In genomic region chr11:92342034-92342433, GRCh38 we compare ENCODE assay signal across 27 cellular contexts.
DNase-seq lines count a peak whose midpoint lies in the region; ATAC-seq, FAIRE-seq and TF ChIP-seq lines count a peak whose summit lies in the region.
"Had no signal": no experiment of that assay in that cellular context is flagged by ENCODE, and none has a peak within 500 bp of the region (broad histone marks: within the 10 kb centered on the region; RNA-seq: fewer than 3 reads in every experiment).

No MANE protein-coding gene starts in this region.

- no peak overlapping the region for H2AFZ ChIP-seq in HepG2 (ENCODE audit: low read length)

- CTCF ChIA-PET in HepG2 (lab: Yijun Ruan, JAX; ENCODE audit: low intra/inter-chr PET ratio, low total read pairs) = no interaction called here
- CTCF ChIA-PET in WTC11 (lab: Charles Lee) = interaction anchor here (1.6 to 2.5 kb wide), 2 partner anchors 11 to 59 kb away, joined by 7 to 43 read pairs; no protein-coding TSS in a partner anchor
- CTCF ChIA-PET in activated CD4-positive, alpha-beta memory T cell treated with anti-CD3 and anti-CD28 coated beads, Interleukin-2, amount 10 ng/mL, durations not matched to agents 7 days and 5 days (lab: Charles Lee) = no interaction called here

- DNase-seq in HepG2 (ENCODE audit: low spot score) (no peak), right lobe of liver (no peak), WTC11 (ENCODE audit: low spot score) (no peak), H7 (no peak), NCI-H82 treated with DMSO at 0.1 percent for 48 hours (lab: John Stamatoyannopoulos, UW; ENCODE audit: unreplicated experiment) (no peak)
- DNase-seq in activated CD4-positive, alpha-beta memory T cell treated with anti-CD3 and anti-CD28 coated beads, Interleukin-2, amount 10 ng/mL, durations not matched to agents 7 days and 5 days = no peak
- DNase-seq: ACHN; BE2C; C1 segment of cervical spinal cord; CD4-positive, alpha-beta memory T cell; CD4-positive, CD25-positive, alpha-beta regulatory T cell; CD8-positive, alpha-beta memory T cell; COR-L47; DMS 273 treated with DMSO at 0.1 percent for 48 hours; DMS153; DMS53; DMS79; DND-41; EL; GDM1 had no signal

- H3K36me3 ChIP-seq in HepG2 (replicated peaks in 1 of 2; ENCODE audit: control insufficient read depth in 1 of 2, insufficient read depth in 2 of 2, low read length in 2 of 2) = no peaks in the 10 kb centered on the region
- no peaks in the 10 kb centered on the region for H3K36me3 ChIP-seq in right lobe of liver
- no peaks in the 10 kb centered on the region for H3K36me3 ChIP-seq in H7 (replicated peaks; ENCODE audit: control insufficient read depth, insufficient read depth, low read length)
- H3K36me3 ChIP-seq: BE2C, BLaER1 had no signal

- H3K27me3 ChIP-seq in HepG2 (ENCODE audit: control insufficient read depth in 1 of 2, insufficient read depth in 2 of 2, low read length in 2 of 2) (no peaks in the 10 kb centered on the region), right lobe of liver (no peaks in the 10 kb centered on the region), H7 (ENCODE audit: control insufficient read depth, insufficient read depth, low read length) (no peaks in the 10 kb centered on the region)
- H3K27me3 ChIP-seq: BE2C, BLaER1 had no signal

- FAIRE-seq in HepG2 (lab: Jason Lieb, UNC) = no peak
- FAIRE-seq: GM12878, GM12892, GM18507 had no signal

- intact Hi-C loops in HepG2 (cut with micrococcal nuclease; ENCODE audit: unreplicated experiment) (no loop called here), right lobe of liver (cut with DNase I) (no loop called here)

- H3K36me3 Mint-ChIP-seq in WTC11 (no peaks in the 10 kb centered on the region), brain (no peaks in the 10 kb centered on the region)
- H3K36me3 Mint-ChIP-seq in activated CD4-positive, alpha-beta memory T cell treated with anti-CD3 and anti-CD28 coated beads, Interleukin-2, amount 10 ng/mL, durations not matched to agents 7 days and 5 days (ENCODE audit: low read depth) = no peaks in the 10 kb centered on the region
- H3K36me3 Mint-ChIP-seq: CD14-positive monocyte; CD4-positive, alpha-beta memory T cell; CD4-positive, CD25-positive, alpha-beta regulatory T cell; CD8-positive, alpha-beta memory T cell had no signal

- H3K4me3 Mint-ChIP-seq in WTC11 = no peak overlapping the region
- H3K4me3 Mint-ChIP-seq in brain = peak overlapping the region in 1 of 5 experiments; percentile 42
- H3K4me3 Mint-ChIP-seq in activated CD4-positive, alpha-beta memory T cell treated with anti-CD3 and anti-CD28 coated beads, Interleukin-2, amount 10 ng/mL, durations not matched to agents 7 days and 5 days = no peak overlapping the region
- H3K4me3 Mint-ChIP-seq: CD14-positive monocyte; CD4-positive, alpha-beta memory T cell; CD4-positive, CD25-positive, alpha-beta regulatory T cell; CD8-positive, alpha-beta memory T cell had no signal

- H3K27me3 Mint-ChIP-seq in WTC11 (ENCODE audit: low read depth) (no peaks in the 10 kb centered on the region), brain (peaks cover 2% of the 10 kb centered on the region)
- H3K27me3 Mint-ChIP-seq in activated CD4-positive, alpha-beta memory T cell treated with anti-CD3 and anti-CD28 coated beads, Interleukin-2, amount 10 ng/mL, durations not matched to agents 7 days and 5 days = no peaks in the 10 kb centered on the region
- H3K27me3 Mint-ChIP-seq: CD4-positive, alpha-beta memory T cell; CD4-positive, CD25-positive, alpha-beta regulatory T cell; CD8-positive, alpha-beta memory T cell had no signal

- no peak for TF ChIP-seq EP300 in HepG2 (IDR thresholded peaks at IDR 0.05; ENCODE audit: low read depth in 2 of 2, low read length in 2 of 2)
- TF ChIP-seq EP300 in HepG2 (CRISPR knock-in tag; IDR thresholded peaks at IDR 0.05; ENCODE audit: borderline replicate concordance) = no peak

- 26% methylated on average over 8 of the region's 8 CpGs for WGBS in HepG2 (ENCODE audit: low lambda C conversion rate)
- 70% methylated on average over 8 of the region's 8 CpGs for WGBS in right lobe of liver (ENCODE audit: insufficient coverage, low coverage, low lambda C conversion rate, missing lambda C conversion rate)

- H3K9me3 Mint-ChIP-seq in WTC11 = no peaks in the 10 kb centered on the region
- no peaks in the 10 kb centered on the region for H3K9me3 Mint-ChIP-seq in brain
- peaks cover 9% of the 10 kb centered on the region for H3K9me3 Mint-ChIP-seq in activated CD4-positive, alpha-beta memory T cell treated with anti-CD3 and anti-CD28 coated beads, Interleukin-2, amount 10 ng/mL, durations not matched to agents 7 days and 5 days

- no peak for TF ChIP-seq CTCF in HepG2 (CRISPR knock-in tag; IDR thresholded peaks at IDR 0.05)
- no peak for TF ChIP-seq CTCF in right lobe of liver (IDR thresholded peaks at IDR 0.05)
- no peak for TF ChIP-seq CTCF in WTC11 (IDR thresholded peaks at IDR 0.05)
- TF ChIP-seq CTCF in brain (conservative IDR thresholded peaks at IDR 0.05) = no peak

- no peaks in the 10 kb centered on the region for H3K9me3 ChIP-seq in HepG2 (ENCODE audit: low read length)
- H3K9me3 ChIP-seq in right lobe of liver = no peaks in the 10 kb centered on the region
- H3K9me3 ChIP-seq: BE2C, BLaER1 had no signal

- POLR2A ChIA-PET in HepG2 (lab: Yijun Ruan, JAX) = no interaction called here
- POLR2A ChIA-PET in WTC11 (lab: Charles Lee) = no interaction called here
- POLR2A ChIA-PET in activated CD4-positive, alpha-beta memory T cell treated with anti-CD3 and anti-CD28 coated beads, Interleukin-2, amount 10 ng/mL, durations not matched to agents 7 days and 5 days (lab: Charles Lee) = no interaction called here

- no TSS peak for BruUV-seq in HepG2 (replicated peaks; lab: Mats Ljungman, UMichigan)

- ATAC-seq in HepG2 (no peak), right lobe of liver (no peak), WTC11 (no peak)
- ATAC-seq: GM12878 had no signal

- no peak overlapping the region for H3K9ac ChIP-seq in HepG2 (ENCODE audit: insufficient read depth, low read depth, low read length)
- H3K9ac ChIP-seq: BLaER1 had no signal

- no peak overlapping the region for H3K27ac Mint-ChIP-seq in WTC11
- peak overlapping the region in 3 of 5 experiments; percentile 29 to 82 (median 31) for H3K27ac Mint-ChIP-seq in brain
- no peak overlapping the region for H3K27ac Mint-ChIP-seq in activated CD4-positive, alpha-beta memory T cell treated with anti-CD3 and anti-CD28 coated beads, Interleukin-2, amount 10 ng/mL, durations not matched to agents 7 days and 5 days
- H3K27ac Mint-ChIP-seq: CD14-positive monocyte; CD4-positive, alpha-beta memory T cell; CD4-positive, CD25-positive, alpha-beta regulatory T cell; CD8-positive, alpha-beta memory T cell had no signal

- in situ Hi-C loops in HepG2 (cut with HindIII; ENCODE audit: extremely low pct_ligation_motif_present, low pct_unique_long_range_greater_than_20kb) = no loop called here

- no peaks in the 10 kb centered on the region for H3K4me1 ChIP-seq in HepG2 (ENCODE audit: insufficient read depth, low read length)
- H3K4me1 ChIP-seq in right lobe of liver = peaks cover 0 to 11% (median 0%) of the 10 kb centered on the region in 4 donors
- H3K4me1 ChIP-seq: BE2C, BLaER1 had no signal

- no peak overlapping the region for H3K4me3 ChIP-seq in HepG2 (replicated peaks in 1 of 3; ENCODE audit: insufficient read depth in 1 of 3, low read depth in 2 of 3, low read length in 3 of 3)
- no peak overlapping the region for H3K4me3 ChIP-seq in right lobe of liver
- no peak overlapping the region for H3K4me3 ChIP-seq in H7 (ENCODE audit: insufficient read depth, low read depth, low read length)
- H3K4me3 ChIP-seq: BLaER1, GM12878 had no signal

- H3K79me2 ChIP-seq in HepG2 (ENCODE audit: insufficient read depth, low read length) = no peaks in the 10 kb centered on the region

- H3K27ac ChIP-seq in HepG2 (ENCODE audit: extremely low read length, insufficient read depth, low read length) = no peak overlapping the region
- no peak overlapping the region for H3K27ac ChIP-seq in right lobe of liver
- H3K27ac ChIP-seq: 22Rv1, BLaER1 had no signal

- H4K20me1 ChIP-seq in HepG2 (ENCODE audit: insufficient read depth, low read length) = no peaks in the 10 kb centered on the region
- H4K20me1 ChIP-seq: BLaER1 had no signal

- TF ChIP-seq POLR2A in HepG2 (IDR thresholded peaks at IDR 0.05; ENCODE audit: insufficient read depth in 1 of 2, low read depth in 2 of 2, low read length in 2 of 2) = no peak
- TF ChIP-seq POLR2A in right lobe of liver (IDR thresholded peaks at IDR 0.05) = no peak

- no peak overlapping the region for H3K4me2 ChIP-seq in HepG2 (ENCODE audit: low read depth, low read length)
- H3K4me2 ChIP-seq: BLaER1 had no signal

- no peak for TF ChIP-seq RAD21 in HepG2 (CRISPR knock-in tag; IDR thresholded peaks at IDR 0.05)

- H3K4me1 Mint-ChIP-seq in WTC11 (peaks cover 41% of the 10 kb centered on the region), brain (peaks cover 30% of the 10 kb centered on the region)
- H3K4me1 Mint-ChIP-seq in activated CD4-positive, alpha-beta memory T cell treated with anti-CD3 and anti-CD28 coated beads, Interleukin-2, amount 10 ng/mL, durations not matched to agents 7 days and 5 days = no peaks in the 10 kb centered on the region
- H3K4me1 Mint-ChIP-seq: CD14-positive monocyte; CD4-positive, alpha-beta memory T cell; CD4-positive, CD25-positive, alpha-beta regulatory T cell; CD8-positive, alpha-beta memory T cell had no signal

TF ChIP-seq in HepG2, 621 proteins besides CTCF, POLR2A, EP300 and RAD21 (continues in another document):
- no peak for TF ChIP-seq SRF (IDR thresholded peaks at IDR 0.05; ENCODE audit: low read depth, low read length)
- TF ChIP-seq RAD51 (IDR thresholded peaks at IDR 0.05; ENCODE audit: borderline replicate concordance) = peak; percentile 78; the same call in 1 of the 2 replicates
- no peak for TF ChIP-seq SMAD1 (CRISPR knock-in tag; IDR thresholded peaks at IDR 0.05; ENCODE audit: borderline replicate concordance, low read depth)

TF ChIP-seq in WTC11, 78 proteins besides CTCF, POLR2A, EP300 and RAD21:
- TF ChIP-seq, protein P1, sequence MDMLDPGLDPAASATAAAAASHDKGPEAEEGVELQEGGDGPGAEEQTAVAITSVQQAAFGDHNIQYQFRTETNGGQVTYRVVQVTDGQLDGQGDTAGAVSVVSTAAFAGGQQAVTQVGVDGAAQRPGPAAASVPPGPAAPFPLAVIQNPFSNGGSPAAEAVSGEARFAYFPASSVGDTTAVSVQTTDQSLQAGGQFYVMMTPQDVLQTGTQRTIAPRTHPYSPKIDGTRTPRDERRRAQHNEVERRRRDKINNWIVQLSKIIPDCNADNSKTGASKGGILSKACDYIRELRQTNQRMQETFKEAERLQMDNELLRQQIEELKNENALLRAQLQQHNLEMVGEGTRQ (CRISPR knock-in tag; IDR thresholded peaks at IDR 0.05) = 0 out of 2 replicates have a peak, but pooled peaks have one; percentile 20
- TF ChIP-seq PREB (CRISPR knock-in tag; IDR thresholded peaks at IDR 0.05; ENCODE audit: borderline replicate concordance) = no peak

Comparison
In these comparisons a context has a peak if more than half of its experiments do, and no peak if none do; other contexts are left out.
1. H3K27ac Mint-ChIP-seq: peak in brain (3 of 5); none in WTC11 (single experiment) and activated CD4-positive, alpha-beta memory T cell treated with anti-CD3 and anti-CD28 coated beads, Interleukin-2, amount 10 ng/mL, durations not matched to agents 7 days and 5 days (single experiment).